Comparison of ENCODE assay signal across 20 cellular contexts in the genomic region with DNA sequence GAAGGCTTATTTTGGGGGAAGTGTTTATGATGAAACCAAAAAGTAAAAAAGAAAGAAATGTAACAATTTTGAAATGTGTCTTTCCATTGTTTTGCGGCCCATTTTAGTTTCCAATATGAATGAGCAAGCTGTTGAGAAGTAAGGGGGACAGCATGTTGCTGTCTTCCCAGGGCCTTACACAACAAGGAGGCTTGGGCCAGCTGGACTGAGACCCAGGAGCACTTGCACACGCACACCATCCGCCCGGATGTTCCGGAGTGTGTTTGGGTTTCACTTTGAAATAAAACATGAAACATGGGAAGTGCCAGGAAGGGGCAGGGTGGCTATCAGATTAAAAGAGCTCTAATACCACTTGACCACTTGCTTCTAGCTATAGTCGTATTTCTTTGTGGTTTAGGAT.
A peak's percentile ranks its signal among the peaks of the same experiment; 100 is the strongest.
DNase-seq lines count a peak whose midpoint lies in the region; ATAC-seq, FAIRE-seq and TF ChIP-seq lines count a peak whose summit lies in the region.
"Had no signal": no experiment of that assay in that cellular context is flagged by ENCODE, and none has a peak within 500 bp of the region (broad histone marks: within the 10 kb centered on the region; RNA-seq: fewer than 3 reads in every experiment).

No MANE protein-coding gene starts in this region.

- no peaks in the 10 kb centered on the region for H3K9me3 Mint-ChIP-seq in astrocyte (ENCODE audit: unreplicated experiment)
- H3K9me3 Mint-ChIP-seq in WTC11: peaks cover 11% of the 10 kb centered on the region
- H3K9me3 Mint-ChIP-seq: activated naive CD4-positive, alpha-beta T cell treated with anti-CD3 and anti-CD28 coated beads, Interleukin-2, amount 50 U/mL, for 24 hours; T-helper 2 cell treated with Interferon-gamma antibody and Interleukin-4, amounts not matched to agents 5 μg/mL and 100 μg/mL, for 36 hours had no signal

- WGBS in heart left ventricle, 4 donors: 52 to 66% (median 56%) methylated on average over 6 of the region's 6 CpGs

- ATAC-seq in heart left ventricle: peak; percentile 61 to 87 (median 80)
- no peak for ATAC-seq in WTC11

- H3K27me3 Mint-ChIP-seq in astrocyte (ENCODE audit: low read depth, unreplicated experiment): no peaks in the 10 kb centered on the region
- no peaks in the 10 kb centered on the region for H3K27me3 Mint-ChIP-seq in WTC11 (ENCODE audit: low read depth)
- H3K27me3 Mint-ChIP-seq: CD4-positive, CD25-positive, alpha-beta regulatory T cell had no signal

- TF ChIP-seq POLR2A in heart left ventricle (IDR thresholded peaks at IDR 0.05): no peak
- TF ChIP-seq POLR2A in uterus (IDR thresholded peaks at IDR 0.05): no peak

- DNase-seq in astrocyte (ENCODE audit: low read depth) (no peak), heart left ventricle (peak; percentile 25 to 62 (median 43)), posterior vena cava (ENCODE audit: low spot score) (peak; percentile 91), uterus (peak; percentile 69 to 78), NCI-H1930 (lab: John Stamatoyannopoulos, UW) (no peak), CD1c-positive myeloid dendritic cell (ENCODE audit: extremely low spot score) (no peak), WTC11 (ENCODE audit: low spot score) (no peak), cortex of kidney (lab: John Stamatoyannopoulos, UW) (no peak)
- DNase-seq: activated CD4-positive, alpha-beta T cell treated with anti-CD3 and anti-CD28 coated beads for 48 hours; activated T-cell treated with anti-CD3 and anti-CD28 coated beads for 4 hours; CD4-positive, CD25-positive, alpha-beta regulatory T cell; effector memory CD4-positive, alpha-beta T cell; NCI-H1105 treated with DMSO at 0.1 percent for 48 hours; NCI-H2227 treated with DMSO at 0.1 percent for 48 hours had no signal

- H3K4me1 ChIP-seq in astrocyte (ENCODE audit: insufficient read depth, low read length) (peaks cover 2% of the 10 kb centered on the region), heart left ventricle (peaks cover 0 to 7% (median 0%) of the 10 kb centered on the region in 12 donors), uterus (no peaks in the 10 kb centered on the region)
- H3K4me1 ChIP-seq: parathyroid adenoma had no signal

- H3K79me2 ChIP-seq in astrocyte (ENCODE audit: insufficient read depth, low read length): peaks cover 15% of the 10 kb centered on the region
- H3K79me2 ChIP-seq: parathyroid adenoma had no signal

- no peak overlapping the region for H3K9ac ChIP-seq in astrocyte (ENCODE audit: low read length)
- H3K9ac ChIP-seq: KMS-11, parathyroid adenoma had no signal

- CTCF ChIA-PET in WTC11 (lab: Charles Lee): no interaction called here

- H3K4me3 ChIP-seq in astrocyte (ENCODE audit: insufficient read depth, low read depth, low read length) (no peak overlapping the region), heart left ventricle (peak overlapping the region in 3 of 12 donors; percentile 15 to 28 (median 28)), uterus (no peak overlapping the region)
- H3K4me3 ChIP-seq: cardiac muscle cell had no signal

- H3K4me3 Mint-ChIP-seq in astrocyte (ENCODE audit: unreplicated experiment) (no peak overlapping the region), WTC11 (no peak overlapping the region)
- H3K4me3 Mint-ChIP-seq: activated naive CD4-positive, alpha-beta T cell treated with anti-CD3 and anti-CD28 coated beads, Interleukin-2, amount 50 U/mL, for 24 hours; CD4-positive, CD25-positive, alpha-beta regulatory T cell; T-helper 2 cell treated with Interferon-gamma antibody and Interleukin-4, amounts not matched to agents 5 μg/mL and 100 μg/mL, for 36 hours had no signal

- H3K27ac ChIP-seq in astrocyte (ENCODE audit: low read depth, low read length): no peak overlapping the region
- peak overlapping the region in 8 of 12 donors; percentile 15 to 59 (median 45) for H3K27ac ChIP-seq in heart left ventricle
- peak overlapping the region; percentile 15 to 33 for H3K27ac ChIP-seq in uterus
- H3K27ac ChIP-seq: cardiac muscle cell, KMS-11, parathyroid adenoma had no signal

- H3K9me3 ChIP-seq in astrocyte (ENCODE audit: insufficient read depth, low read depth, low read length): no peaks in the 10 kb centered on the region
- H3K9me3 ChIP-seq in heart left ventricle: peaks cover 0 to 9% (median 0%) of the 10 kb centered on the region in 12 donors
- H3K9me3 ChIP-seq in uterus: no peaks in the 10 kb centered on the region

- intact Hi-C loops in heart left ventricle (cut with DNase I) (no loop called here), posterior vena cava (cut with DNase I) (no loop called here), uterus (cut with DNase I; ENCODE audit: low total_unique reads) (no loop called here)

- H4K20me1 ChIP-seq in astrocyte (ENCODE audit: insufficient read depth, low read length): peaks cover 3% of the 10 kb centered on the region

- H3K36me3 Mint-ChIP-seq in astrocyte (ENCODE audit: low read depth, unreplicated experiment) (peaks cover under 1% of the 10 kb centered on the region), WTC11 (peaks cover 5% of the 10 kb centered on the region)
- H3K36me3 Mint-ChIP-seq: activated naive CD4-positive, alpha-beta T cell treated with anti-CD3 and anti-CD28 coated beads, Interleukin-2, amount 50 U/mL, for 24 hours; CD4-positive, CD25-positive, alpha-beta regulatory T cell had no signal

- no peak overlapping the region for H2AFZ ChIP-seq in astrocyte (ENCODE audit: low read depth, low read length)
- H2AFZ ChIP-seq: parathyroid adenoma had no signal

- no peaks in the 10 kb centered on the region for H3K36me3 ChIP-seq in astrocyte (ENCODE audit: insufficient read depth, low read length)
- H3K36me3 ChIP-seq in heart left ventricle: no peaks in the 10 kb centered on the region
- no peaks in the 10 kb centered on the region for H3K36me3 ChIP-seq in uterus
- H3K36me3 ChIP-seq: cardiac muscle cell had no signal

- FAIRE-seq in astrocyte (lab: Jason Lieb, UNC): peak; percentile 73
- FAIRE-seq: keratinocyte had no signal

- H3K4me1 Mint-ChIP-seq in astrocyte (ENCODE audit: low read depth, unreplicated experiment) (no peaks in the 10 kb centered on the region), WTC11 (peaks cover 39% of the 10 kb centered on the region)
- H3K4me1 Mint-ChIP-seq: activated naive CD4-positive, alpha-beta T cell treated with anti-CD3 and anti-CD28 coated beads, Interleukin-2, amount 50 U/mL, for 24 hours; CD4-positive, CD25-positive, alpha-beta regulatory T cell had no signal

- POLR2A ChIA-PET in WTC11 (lab: Charles Lee): no interaction called here

- no peak for TF ChIP-seq CTCF in astrocyte (IDR thresholded peaks at IDR 0.05; ENCODE audit: insufficient read depth, low read depth, low read length)
- TF ChIP-seq CTCF in heart left ventricle (IDR thresholded peaks at IDR 0.05): no peak
- TF ChIP-seq CTCF in uterus (IDR thresholded peaks at IDR 0.05): no peak
- no peak for TF ChIP-seq CTCF in WTC11 (IDR thresholded peaks at IDR 0.05)

- no peak overlapping the region for H3K4me2 ChIP-seq in astrocyte (ENCODE audit: low read length)
- H3K4me2 ChIP-seq: KMS-11 had no signal

- H3K27ac Mint-ChIP-seq in astrocyte (ENCODE audit: unreplicated experiment) (no peak overlapping the region), WTC11 (no peak overlapping the region)
- H3K27ac Mint-ChIP-seq: activated naive CD4-positive, alpha-beta T cell treated with anti-CD3 and anti-CD28 coated beads, Interleukin-2, amount 50 U/mL, for 24 hours; CD4-positive, CD25-positive, alpha-beta regulatory T cell; T-helper 2 cell treated with Interferon-gamma antibody and Interleukin-4, amounts not matched to agents 5 μg/mL and 100 μg/mL, for 36 hours had no signal

- H3K27me3 ChIP-seq in astrocyte (ENCODE audit: insufficient read depth, low read length) (no peaks in the 10 kb centered on the region), heart left ventricle (peaks cover 0 to 4% (median 0%) of the 10 kb centered on the region in 9 donors), uterus (no peaks in the 10 kb centered on the region)
- H3K27me3 ChIP-seq: cardiac muscle cell had no signal

TF ChIP-seq in WTC11, 78 proteins besides CTCF, POLR2A, EP300 and RAD21 (continues in another document):
- TF ChIP-seq, protein P1, sequence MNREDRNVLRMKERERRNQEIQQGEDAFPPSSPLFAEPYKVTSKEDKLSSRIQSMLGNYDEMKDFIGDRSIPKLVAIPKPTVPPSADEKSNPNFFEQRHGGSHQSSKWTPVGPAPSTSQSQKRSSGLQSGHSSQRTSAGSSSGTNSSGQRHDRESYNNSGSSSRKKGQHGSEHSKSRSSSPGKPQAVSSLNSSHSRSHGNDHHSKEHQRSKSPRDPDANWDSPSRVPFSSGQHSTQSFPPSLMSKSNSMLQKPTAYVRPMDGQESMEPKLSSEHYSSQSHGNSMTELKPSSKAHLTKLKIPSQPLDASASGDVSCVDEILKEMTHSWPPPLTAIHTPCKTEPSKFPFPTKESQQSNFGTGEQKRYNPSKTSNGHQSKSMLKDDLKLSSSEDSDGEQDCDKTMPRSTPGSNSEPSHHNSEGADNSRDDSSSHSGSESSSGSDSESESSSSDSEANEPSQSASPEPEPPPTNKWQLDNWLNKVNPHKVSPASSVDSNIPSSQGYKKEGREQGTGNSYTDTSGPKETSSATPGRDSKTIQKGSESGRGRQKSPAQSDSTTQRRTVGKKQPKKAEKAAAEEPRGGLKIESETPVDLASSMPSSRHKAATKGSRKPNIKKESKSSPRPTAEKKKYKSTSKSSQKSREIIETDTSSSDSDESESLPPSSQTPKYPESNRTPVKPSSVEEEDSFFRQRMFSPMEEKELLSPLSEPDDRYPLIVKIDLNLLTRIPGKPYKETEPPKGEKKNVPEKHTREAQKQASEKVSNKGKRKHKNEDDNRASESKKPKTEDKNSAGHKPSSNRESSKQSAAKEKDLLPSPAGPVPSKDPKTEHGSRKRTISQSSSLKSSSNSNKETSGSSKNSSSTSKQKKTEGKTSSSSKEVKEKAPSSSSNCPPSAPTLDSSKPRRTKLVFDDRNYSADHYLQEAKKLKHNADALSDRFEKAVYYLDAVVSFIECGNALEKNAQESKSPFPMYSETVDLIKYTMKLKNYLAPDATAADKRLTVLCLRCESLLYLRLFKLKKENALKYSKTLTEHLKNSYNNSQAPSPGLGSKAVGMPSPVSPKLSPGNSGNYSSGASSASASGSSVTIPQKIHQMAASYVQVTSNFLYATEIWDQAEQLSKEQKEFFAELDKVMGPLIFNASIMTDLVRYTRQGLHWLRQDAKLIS (CRISPR knock-in tag; IDR thresholded peaks at IDR 0.05; ENCODE audit: borderline replicate concordance): no peak
- no peak for TF ChIP-seq TP53 (CRISPR knock-in tag; IDR thresholded peaks at IDR 0.05)
- TF ChIP-seq, protein P2, sequence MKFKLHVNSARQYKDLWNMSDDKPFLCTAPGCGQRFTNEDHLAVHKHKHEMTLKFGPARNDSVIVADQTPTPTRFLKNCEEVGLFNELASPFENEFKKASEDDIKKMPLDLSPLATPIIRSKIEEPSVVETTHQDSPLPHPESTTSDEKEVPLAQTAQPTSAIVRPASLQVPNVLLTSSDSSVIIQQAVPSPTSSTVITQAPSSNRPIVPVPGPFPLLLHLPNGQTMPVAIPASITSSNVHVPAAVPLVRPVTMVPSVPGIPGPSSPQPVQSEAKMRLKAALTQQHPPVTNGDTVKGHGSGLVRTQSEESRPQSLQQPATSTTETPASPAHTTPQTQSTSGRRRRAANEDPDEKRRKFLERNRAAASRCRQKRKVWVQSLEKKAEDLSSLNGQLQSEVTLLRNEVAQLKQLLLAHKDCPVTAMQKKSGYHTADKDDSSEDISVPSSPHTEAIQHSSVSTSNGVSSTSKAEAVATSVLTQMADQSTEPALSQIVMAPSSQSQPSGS (CRISPR knock-in tag; IDR thresholded peaks at IDR 0.05; ENCODE audit: borderline replicate concordance, low read depth): no peak

Comparison
In these comparisons a context has a peak if more than half of its experiments do, and no peak if none do; other contexts are left out.
1. DNase-seq: peak in heart left ventricle (5 of 5), posterior vena cava (single experiment) and uterus (2 of 2); none in astrocyte (single experiment), NCI-H1930 (0 of 2), CD1c-positive myeloid dendritic cell (single experiment), WTC11 (single experiment) and cortex of kidney (single experiment).